In the genomic region with DNA sequence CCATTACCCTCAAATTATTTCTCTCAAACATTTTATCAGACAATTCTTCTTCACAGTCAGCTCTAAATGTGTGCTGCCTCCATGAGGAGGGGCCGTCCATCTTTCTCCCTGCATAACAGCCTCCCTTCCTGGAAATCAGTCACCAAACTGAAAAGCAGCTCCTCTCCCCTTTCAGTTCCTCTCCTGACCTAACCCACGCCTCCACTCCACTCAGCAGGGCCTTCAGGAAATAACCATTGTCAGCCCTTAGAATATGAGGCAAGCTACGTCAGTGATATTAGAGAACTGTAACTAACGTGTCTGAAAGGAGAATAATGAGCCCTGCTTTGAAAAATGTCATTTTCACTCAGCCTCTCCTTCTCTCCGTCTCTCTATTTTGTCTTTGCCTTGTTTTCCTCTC, we compare ENCODE assay signal across 1 cellular context.
TF ChIP-seq lines count a peak whose summit lies in the region.

No MANE protein-coding gene starts in this region.

TF ChIP-seq in HEK293T, 16 proteins besides CTCF, POLR2A, EP300 and RAD21 (continued from another document):
- no peak for TF ChIP-seq ZNF384 (IDR thresholded peaks at IDR 0.05)
TF ChIP-seq in HEK293T: peak in this region for 0.
